ENCODE assay signal across 12 cellular contexts in genomic region chr19:11580665-11581418, GRCh38. TPM values are rescaled to one million over a fixed set of nuclear protein-coding genes. Genes with fewer than 3 reads are reported as not detected.
DNase-seq lines count a peak whose midpoint lies in the region; ATAC-seq and TF ChIP-seq lines count a peak whose summit lies in the region.
"Had no signal": no experiment of that assay in that cellular context is flagged by ENCODE, and none has a peak within 500 bp of the region (broad histone marks: within the 10 kb centered on the region; RNA-seq: fewer than 3 reads in every experiment).

No MANE protein-coding gene starts in this region.

- H3K4me2 ChIP-seq in DND-41 (ENCODE audit: insufficient read depth, low read length): peak overlapping the region; percentile 20

- H4K20me1 ChIP-seq in DND-41 (ENCODE audit: insufficient read depth, low read length): no peaks in the 10 kb centered on the region

- H3K4me1 ChIP-seq in DND-41 (ENCODE audit: insufficient read depth, low read length): peaks cover 20% of the 10 kb centered on the region
- peaks cover 9 to 36% of the 10 kb centered on the region in 2 donors for H3K4me1 ChIP-seq in naive thymus-derived CD4-positive, alpha-beta T cell (ENCODE audit: control insufficient read depth in 2 of 2, insufficient read depth in 2 of 2, low read length in 2 of 2)

- DNase-seq in DND-41 (no peak), M059J (ENCODE audit: low read depth) (peak; percentile 23), brain microvascular endothelial cell (peak; percentile 3), NCI-H345 treated with DMSO at 0.1 percent for 48 hours (lab: John Stamatoyannopoulos, UW; ENCODE audit: unreplicated experiment) (no peak)
- DNase-seq in naive thymus-derived CD4-positive, alpha-beta T cell: no peak
- no peak for DNase-seq in stimulated activated CD4-positive, alpha-beta T cell treated with anti-CD3 and anti-CD28 coated beads, Interleukin-2, amount 100 ng/mL, for 24 hours
- DNase-seq: GDM1, NCI-H2171 treated with DMSO at 0.1 percent for 48 hours had no signal

- peak overlapping the region; percentile 26 to 92 (median 79) for H3K4me3 Mint-ChIP-seq in naive thymus-derived CD4-positive, alpha-beta T cell

- peaks cover 0 to 9% (median 0%) of the 10 kb centered on the region in 5 donors for H3K36me3 Mint-ChIP-seq in naive thymus-derived CD4-positive, alpha-beta T cell

- in situ Hi-C loops in brain microvascular endothelial cell (cut with HindIII; ENCODE audit: low pct_ligation_motif_present, low sequenced_read_pairs): no loop called here

- peak overlapping the region; percentile 7 for H3K27ac ChIP-seq in DND-41 (ENCODE audit: low read length)
- H3K27ac ChIP-seq in brain microvascular endothelial cell: no peak overlapping the region
- peak overlapping the region; percentile 64 for H3K27ac ChIP-seq in naive thymus-derived CD4-positive, alpha-beta T cell (ENCODE audit: low read depth, low read length)
- H3K27ac ChIP-seq: SK-N-MC had no signal

- no peaks in the 10 kb centered on the region for H3K36me3 ChIP-seq in DND-41 (ENCODE audit: insufficient read depth, low read length)
- no peaks in the 10 kb centered on the region for H3K36me3 ChIP-seq in brain microvascular endothelial cell (replicated peaks)
- peaks cover 0 to 11% (median 0%) of the 10 kb centered on the region in 3 experiments for H3K36me3 ChIP-seq in naive thymus-derived CD4-positive, alpha-beta T cell (ENCODE audit: control insufficient read depth in 2 of 3, insufficient read depth in 3 of 3, low read length in 3 of 3)

- H3K4me1 Mint-ChIP-seq in naive thymus-derived CD4-positive, alpha-beta T cell: peaks cover 16 to 47% (median 35%) of the 10 kb centered on the region in 7 donors

- CTCF ChIA-PET in naive thymus-derived CD4-positive, alpha-beta T cell (lab: Charles Lee): interaction anchor here (0.6 to 0.8 kb wide), 3 partner anchors 34 to 342 kb away, joined by 3 read pairs; no protein-coding TSS in a partner anchor

- H2AFZ ChIP-seq in DND-41 (ENCODE audit: low read depth, low read length): peak overlapping the region; percentile 0; the same call in 1 of the 2 replicates

- H3K9ac ChIP-seq in DND-41 (ENCODE audit: low read depth, low read length): no peak overlapping the region

- TF ChIP-seq CTCF in DND-41 (IDR thresholded peaks at IDR 0.05; ENCODE audit: borderline replicate concordance, extremely low read depth, low read length, poor library complexity, severe bottlenecking) (no peak), brain microvascular endothelial cell (IDR thresholded peaks at IDR 0.05; ENCODE audit: low read depth, low read length, missing control alignments) (no peak)

- H3K4me3 ChIP-seq in DND-41 (ENCODE audit: low read depth in 1 of 2, low read length in 2 of 2) (no peak overlapping the region), brain microvascular endothelial cell (ENCODE audit: low read depth, low read length) (no peak overlapping the region)
- peak overlapping the region; percentile 38 for H3K4me3 ChIP-seq in naive thymus-derived CD4-positive, alpha-beta T cell (ENCODE audit: low read length)
- H3K4me3 ChIP-seq: SK-N-MC had no signal

- H3K27me3 ChIP-seq in DND-41 (ENCODE audit: insufficient read depth, low read length, poor library complexity) (no peaks in the 10 kb centered on the region), brain microvascular endothelial cell (replicated peaks) (no peaks in the 10 kb centered on the region)
- H3K27me3 ChIP-seq in naive thymus-derived CD4-positive, alpha-beta T cell (ENCODE audit: control insufficient read depth in 2 of 2, insufficient read depth in 2 of 2, low read length in 2 of 2): no peaks in the 10 kb centered on the region

- H3K27me3 Mint-ChIP-seq in naive thymus-derived CD4-positive, alpha-beta T cell: no peaks in the 10 kb centered on the region

- no peaks in the 10 kb centered on the region for H3K79me2 ChIP-seq in DND-41 (ENCODE audit: insufficient read depth, low read length)

- no peaks in the 10 kb centered on the region for H3K9me3 ChIP-seq in DND-41 (ENCODE audit: insufficient read depth, low read length, severe bottlenecking)
- H3K9me3 ChIP-seq in naive thymus-derived CD4-positive, alpha-beta T cell (ENCODE audit: control insufficient read depth in 2 of 3, low read length in 3 of 3): no peaks in the 10 kb centered on the region

- peak overlapping the region; percentile 80 to 96 (median 92) for H3K27ac Mint-ChIP-seq in naive thymus-derived CD4-positive, alpha-beta T cell

- no peaks in the 10 kb centered on the region for H3K9me3 Mint-ChIP-seq in naive thymus-derived CD4-positive, alpha-beta T cell

- intact Hi-C loops in naive thymus-derived CD4-positive, alpha-beta T cell (cut with micrococcal nuclease): loop anchor here in 1 of 2 donors (1.0 kb wide), 1 partner anchor 21 kb away; no protein-coding TSS in a partner anchor

- ATAC-seq in DND-41 (ENCODE audit: insufficient read depth, low read depth) (no peak), GM18867 (IDR thresholded peaks at IDR 0.05; ENCODE audit: unreplicated experiment) (no peak), HG03469 (IDR thresholded peaks at IDR 0.05; ENCODE audit: unreplicated experiment) (no peak)
- no peak for ATAC-seq in naive thymus-derived CD4-positive, alpha-beta T cell

- POLR2A ChIA-PET in naive thymus-derived CD4-positive, alpha-beta T cell (lab: Charles Lee): interaction anchor here (0.6 to 6.0 kb wide), 3 partner anchors 22 to 112 kb away, joined by 3 to 33 read pairs (median 4); partner anchors contain the start of gene ELOF1

RNA-seq across cellular contexts. Expression of gene ACP5, which starts 3.4 kb away (rescaled TPM):
- total RNA-seq in M059J (2014; rRNA removed; shearing (Covaris generic)): 0.39 and 0.76 TPM in 2 replicates
- total RNA-seq in naive thymus-derived CD4-positive, alpha-beta T cell: 10 to 100 TPM; 17.4 to 29.6 (median 23.9) TPM
- polyA plus RNA-seq in naive thymus-derived CD4-positive, alpha-beta T cell: 10 to 100 TPM; 14.7 to 21.5 TPM

RNA-seq across cellular contexts. Expression of gene ZNF627, which starts 16.4 kb away (rescaled TPM):
- total RNA-seq in M059J (2014; rRNA removed; shearing (Covaris generic)): 10.6 and 22.6 TPM in 2 replicates
- total RNA-seq in naive thymus-derived CD4-positive, alpha-beta T cell: 10 to 100 TPM in 3 of 5 experiments, 1 to 10 TPM in 2; 5.2 to 15.4 (median 12.3) TPM
- polyA plus RNA-seq in naive thymus-derived CD4-positive, alpha-beta T cell: 10 to 100 TPM; 10.7 to 12.3 TPM

RNA-seq across cellular contexts. Expression of gene ELOF1, which starts 21.8 kb away (rescaled TPM):
- 84.6 and 136 TPM in 2 replicates for total RNA-seq in M059J (2014; rRNA removed; shearing (Covaris generic))
- total RNA-seq in naive thymus-derived CD4-positive, alpha-beta T cell: 10 to 100 TPM; 34.0 to 59.8 (median 41.9) TPM
- polyA plus RNA-seq in naive thymus-derived CD4-positive, alpha-beta T cell: 10 to 100 TPM; 80.0 to 95.5 TPM

RNA-seq across cellular contexts. Expression of gene CNN1, which starts 42.2 kb away (rescaled TPM):
- total RNA-seq in M059J (2014; rRNA removed; shearing (Covaris generic)): 30.5 and 31.4 TPM in 2 replicates
- total RNA-seq in naive thymus-derived CD4-positive, alpha-beta T cell: not detected
- polyA plus RNA-seq in naive thymus-derived CD4-positive, alpha-beta T cell: not detected
- total RNA-seq: HT-29 had no signal

RNA-seq across cellular contexts. Expression of gene ECSIT, which starts 51.9 kb away (rescaled TPM):
- 29.5 and 43.3 TPM in 2 replicates for total RNA-seq in M059J (2014; rRNA removed; shearing (Covaris generic))
- total RNA-seq in naive thymus-derived CD4-positive, alpha-beta T cell: 10 to 100 TPM; 25.8 to 50.3 (median 32.5) TPM
- polyA plus RNA-seq in naive thymus-derived CD4-positive, alpha-beta T cell: 10 to 100 TPM; 36.0 to 46.2 TPM

Comparison
In these comparisons a context has a peak if more than half of its experiments do, and no peak if none do; other contexts are left out.
1. DNase-seq: peak in M059J (single experiment) and brain microvascular endothelial cell (single experiment); none in DND-41 (single experiment), naive thymus-derived CD4-positive, alpha-beta T cell (0 of 9), NCI-H345 treated with DMSO at 0.1 percent for 48 hours (single experiment) and stimulated activated CD4-positive, alpha-beta T cell treated with anti-CD3 and anti-CD28 coated beads, Interleukin-2, amount 100 ng/mL, for 24 hours (0 of 2).
2. RNA of gene ACP5, which starts 3.4 kb away (total RNA-seq): 17.4 to 29.6 TPM in naive thymus-derived CD4-positive, alpha-beta T cell; 0.39 to 0.76 TPM in M059J; every median in the first group is over 10 times any median in the second.